ENCODE assay signal across 8 cellular contexts in genomic region chr21:41766883-41767605, GRCh38. TPM values are rescaled to one million over a fixed set of nuclear protein-coding genes. Genes with fewer than 3 reads are reported as not detected.
DNase-seq lines count a peak whose midpoint lies in the region; ATAC-seq lines count a peak whose summit lies in the region.

RIPK4 (minus strand) TSS chr21:41767052; CDS start chr21:41767041, 11 bp downstream.

- in situ Hi-C loops in SK-MEL-5 (cut with HindIII; ENCODE audit: low pct_unique_long_range_greater_than_20kb, low sequenced_read_pairs) = loop anchor here (25.0 kb wide), 1 partner anchor 155 kb away; no protein-coding TSS in a partner anchor

- peak; percentile 56 for DNase-seq in D341Med (ENCODE audit: low spot score)
- peak; percentile 81 for DNase-seq in HPDE6-E6E7 (ENCODE audit: extremely low spot score)
- DNase-seq in SK-MEL-5 (ENCODE audit: low read depth, low spot score) = peak; percentile 88
- DNase-seq in activated naive CD8-positive, alpha-beta T cell treated with anti-CD3 and anti-CD28 coated beads, Interleukin-2, amount 50 U/mL, for 16 hours (ENCODE audit: low read depth, low spot score) = peak; percentile 30
- peak; percentile 94 for DNase-seq in iPS-NIHi11 (ENCODE audit: low spot score)
- DNase-seq in stimulated activated CD4-positive, alpha-beta T cell treated with anti-CD3 and anti-CD28 coated beads, Interleukin-2, amount 100 ng/mL, for 24 hours = peak; percentile 63 to 74
- DNase-seq in substantia nigra (lab: John Stamatoyannopoulos, UW) = no peak

- ATAC-seq in HG03432 (IDR thresholded peaks at IDR 0.05; ENCODE audit: unreplicated experiment) = no peak

- no peak within 1 kb of the TSS for H3K27ac ChIP-seq in substantia nigra (ENCODE audit: low read depth, low read length, poor library complexity, severe bottlenecking)

RNA-seq across cellular contexts. Expression of gene RIPK4, which starts in this region (rescaled TPM):
- 22.8 and 25.8 TPM in 2 replicates for total RNA-seq in SK-MEL-5 (2014; rRNA removed; shearing (Covaris generic))
- polyA plus RNA-seq in SK-MEL-5 (2015; cell fraction: cytosol; rRNA removed) = 38.3 and 43.9 TPM in 2 replicates
- 66.5 and 93.6 TPM in 2 replicates for polyA plus RNA-seq in SK-MEL-5 (2015; cell fraction: nucleus; rRNA removed)

Comparison
In these comparisons a context has a peak if more than half of its experiments do, and no peak if none do; other contexts are left out.
1. DNase-seq: peak in D341Med (single experiment), HPDE6-E6E7 (single experiment), SK-MEL-5 (single experiment), activated naive CD8-positive, alpha-beta T cell treated with anti-CD3 and anti-CD28 coated beads, Interleukin-2, amount 50 U/mL, for 16 hours (single experiment), iPS-NIHi11 (single experiment) and stimulated activated CD4-positive, alpha-beta T cell treated with anti-CD3 and anti-CD28 coated beads, Interleukin-2, amount 100 ng/mL, for 24 hours (2 of 2); none in substantia nigra (0 of 49).